In the genomic region with DNA sequence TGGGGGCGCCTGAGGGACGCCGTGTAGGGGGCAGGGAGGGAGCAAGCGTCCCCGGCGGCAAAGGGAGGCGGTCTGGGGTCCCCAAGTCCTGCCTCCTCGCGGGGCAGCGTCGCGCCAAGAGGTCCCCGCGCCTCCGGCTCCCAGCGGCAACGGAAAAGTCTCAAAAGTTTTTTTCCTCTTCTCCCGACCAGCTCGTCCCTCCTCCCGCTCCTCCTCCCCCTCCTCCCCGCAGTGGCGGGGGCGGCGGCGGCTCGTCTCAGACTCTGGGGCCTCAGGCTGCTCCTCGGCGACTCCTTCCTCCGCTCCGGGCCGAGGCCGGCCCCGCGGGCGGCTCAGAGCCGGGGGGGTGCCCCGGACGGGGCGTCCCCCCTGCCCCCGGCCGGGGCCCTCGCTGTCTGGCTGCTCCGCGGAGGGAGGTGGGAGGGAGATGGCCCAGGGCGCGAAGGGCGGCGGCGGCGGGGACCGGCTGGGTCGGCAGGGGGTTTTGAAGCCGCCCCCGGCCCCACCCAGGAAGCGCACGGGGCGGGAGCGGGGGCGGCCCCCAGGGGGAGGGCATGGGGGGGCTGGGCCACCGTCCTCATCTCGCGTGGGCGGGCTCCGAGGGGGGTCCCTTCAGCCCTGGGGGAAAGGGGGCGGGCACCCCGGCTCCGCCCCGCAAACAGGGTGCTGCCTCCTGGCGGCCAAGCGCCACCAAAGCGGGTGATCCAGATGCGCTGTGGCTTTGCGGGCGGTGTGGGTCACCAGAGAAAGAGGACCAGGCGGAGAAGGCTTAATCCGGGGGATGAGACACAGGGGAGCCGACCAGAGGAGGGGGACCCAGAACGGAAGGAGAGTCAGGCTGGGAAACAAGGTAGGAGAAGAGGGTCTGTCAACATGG, we compare ENCODE assay signal across 8 cellular contexts. TPM values are rescaled to one million over a fixed set of nuclear protein-coding genes. Genes with fewer than 3 reads are reported as not detected.
DNase-seq lines count a peak whose midpoint lies in the region; ATAC-seq and TF ChIP-seq lines count a peak whose summit lies in the region.

TGFB1 (minus strand) TSS at position 457 of the 877 bp plus-strand sequence. CDS start 878 bp downstream, outside the sequence.

- H3K4me3 ChIP-seq in adrenal gland (peak within 1 kb of the TSS; percentile 13 to 74 (median 54)), prostate gland (peak within 1 kb of the TSS; percentile 70 to 80)

- peaks cover 3% of the 10 kb centered on the region for H3K9me3 Mint-ChIP-seq in T-helper 1 cell treated with Interleukin-12 subunit alpha and Interleukin-12 subunit beta and Interleukin-4 antibody, amounts not matched to agents 30 μg/mL and 1 μg/mL, for 36 hours

- whole genome bisulfite sequencing in adrenal gland, 4 donors: 1% methylated on average over 10 to 70 of the region's 78 CpGs
- WGBS in prostate gland: under 1% methylated on average over 56 of the region's 78 CpGs

- H3K4me1 Mint-ChIP-seq in T-helper 1 cell treated with Interleukin-12 subunit alpha and Interleukin-12 subunit beta and Interleukin-4 antibody, amounts not matched to agents 30 μg/mL and 1 μg/mL, for 36 hours (ENCODE audit: low read depth): peaks cover 55% of the 10 kb centered on the region

- no peaks in the 10 kb centered on the region for H3K9me3 ChIP-seq in adrenal gland (replicated peaks in 1 of 3)
- no peaks in the 10 kb centered on the region for H3K9me3 ChIP-seq in prostate gland

- intact Hi-C loops in adrenal gland (cut with DNase I) (no loop called here), left cardiac atrium (cut with DNase I) (loop anchor here in 1 of 2 donors (5.0 kb wide), 1 partner anchor 41 kb away; the partner anchor contains the start of gene CCDC97), prostate gland (cut with DNase I) (no loop called here)

- no peaks in the 10 kb centered on the region for H3K36me3 ChIP-seq in adrenal gland (replicated peaks in 1 of 2)
- H3K36me3 ChIP-seq in prostate gland: no peaks in the 10 kb centered on the region

- peaks cover 25% of the 10 kb centered on the region for H3K36me3 Mint-ChIP-seq in T-helper 1 cell treated with Interleukin-12 subunit alpha and Interleukin-12 subunit beta and Interleukin-4 antibody, amounts not matched to agents 30 μg/mL and 1 μg/mL, for 36 hours (ENCODE audit: low read depth)

- peak within 1 kb of the TSS in 4 of 5 donors; percentile 57 to 82 (median 72) for H3K27ac ChIP-seq in adrenal gland
- peak within 1 kb of the TSS; percentile 79 to 83 for H3K27ac ChIP-seq in prostate gland

- peak within 1 kb of the TSS; percentile 96 for H3K4me3 Mint-ChIP-seq in T-helper 1 cell treated with Interleukin-12 subunit alpha and Interleukin-12 subunit beta and Interleukin-4 antibody, amounts not matched to agents 30 μg/mL and 1 μg/mL, for 36 hours

- peak; percentile 58 to 87 (median 77) for TF ChIP-seq CTCF in adrenal gland (IDR thresholded peaks at IDR 0.05)
- TF ChIP-seq CTCF in prostate gland (IDR thresholded peaks at IDR 0.05): peak; percentile 81 to 91 (median 84)

- no peaks in the 10 kb centered on the region for H3K27me3 ChIP-seq in adrenal gland
- no peaks in the 10 kb centered on the region for H3K27me3 ChIP-seq in prostate gland (replicated peaks; ENCODE audit: insufficient read depth)

- TF ChIP-seq POLR2A in adrenal gland (IDR thresholded peaks at IDR 0.05) (peak; percentile 26 to 45), prostate gland (IDR thresholded peaks at IDR 0.05) (peak; percentile 57)

- H3K27me3 Mint-ChIP-seq in T-helper 1 cell treated with Interleukin-12 subunit alpha and Interleukin-12 subunit beta and Interleukin-4 antibody, amounts not matched to agents 30 μg/mL and 1 μg/mL, for 36 hours (ENCODE audit: low read depth): no peaks in the 10 kb centered on the region

- peak within 1 kb of the TSS; percentile 95 for H3K27ac Mint-ChIP-seq in T-helper 1 cell treated with Interleukin-12 subunit alpha and Interleukin-12 subunit beta and Interleukin-4 antibody, amounts not matched to agents 30 μg/mL and 1 μg/mL, for 36 hours

- peaks cover 17 to 29% of the 10 kb centered on the region in 2 donors for H3K4me1 ChIP-seq in adrenal gland (replicated peaks in 1 of 2)
- H3K4me1 ChIP-seq in prostate gland (replicated peaks): peaks cover 5% of the 10 kb centered on the region

- peak; percentile 38 for ATAC-seq in GM21381 (IDR thresholded peaks at IDR 0.05; ENCODE audit: unreplicated experiment)
- ATAC-seq in left cardiac atrium: peak; percentile 75 to 82

- DNase-seq in COLO668 (lab: John Stamatoyannopoulos, UW; ENCODE audit: unreplicated experiment) (peak; percentile 50), KG1 (lab: John Stamatoyannopoulos, UW) (peak; percentile 64), adrenal gland (peak; percentile 82 to 91 (median 89)), left cardiac atrium (peak; percentile 92), prostate gland (ENCODE audit: low spot score) (peak; percentile 73), ureter (ENCODE audit: low spot score) (peak; percentile 86)

RNA-seq across cellular contexts. Expression of gene TGFB1, which starts in this region (rescaled TPM):
- 10 to 100 TPM; 17.4 to 75.9 (median 42.2) TPM for total RNA-seq in adrenal gland
- 10 to 100 TPM in 2 of 3 donors, 1 to 10 TPM in 1; 8.7 to 37.9 (median 17.1) TPM for polyA plus RNA-seq in adrenal gland
- total RNA-seq in left cardiac atrium: 10 to 100 TPM; 29.3 to 31.5 TPM
- total RNA-seq in prostate gland: 10 to 100 TPM in 1 of 2 donors, 1 to 10 TPM in 1; 9.7 to 32.4 TPM
- total RNA-seq in ureter: 26.3 TPM

Comparison
In these comparisons a context has a peak if more than half of its experiments do, and no peak if none do; other contexts are left out.
1. Peak in every context shown above with its lines: DNase-seq, ATAC-seq, H3K4me3 ChIP-seq and H3K27ac ChIP-seq.